ENCODE assay signal across 9 cellular contexts in the genomic region with DNA sequence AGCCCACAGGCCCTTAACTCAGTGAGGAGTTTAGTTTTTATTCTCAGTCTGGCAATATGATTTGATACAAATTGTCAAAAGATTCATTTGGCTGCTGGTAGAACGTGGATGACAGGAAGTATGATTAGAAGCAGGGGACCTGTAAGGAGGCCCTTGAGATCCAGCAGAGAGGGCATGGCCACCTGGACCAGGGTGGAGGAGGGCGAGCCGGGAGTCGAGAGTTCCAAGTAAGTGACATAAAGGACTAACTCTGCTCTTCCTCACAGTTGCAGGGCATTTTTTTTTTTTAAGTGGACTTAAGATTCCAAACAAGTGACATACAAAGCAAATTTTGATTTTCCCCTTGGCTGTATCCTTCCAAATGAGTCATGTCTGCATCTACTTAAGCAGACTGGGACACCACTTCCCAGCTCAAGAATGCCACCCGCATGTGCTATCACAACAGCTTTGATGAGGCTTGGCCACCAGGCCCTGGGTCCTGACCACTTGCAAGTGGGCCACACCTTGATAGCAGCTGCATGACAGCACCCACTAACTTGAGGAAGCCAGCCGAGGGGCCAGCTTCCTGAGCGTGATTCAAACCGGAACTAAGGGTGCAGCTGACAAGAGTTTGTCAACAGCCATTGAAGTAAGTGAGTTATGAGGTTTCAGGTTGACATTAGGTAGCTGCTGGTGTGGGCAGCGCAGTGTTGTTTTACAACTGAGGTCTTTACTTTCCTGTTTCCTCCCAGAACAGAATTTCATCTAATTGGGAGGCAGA. TPM values are rescaled to one million over a fixed set of nuclear protein-coding genes. Genes with fewer than 3 reads are reported as not detected.
A peak's percentile ranks its signal among the peaks of the same experiment; 100 is the strongest.
DNase-seq lines count a peak whose midpoint lies in the region; ATAC-seq, FAIRE-seq and TF ChIP-seq lines count a peak whose summit lies in the region.
"Had no signal": no experiment of that assay in that cellular context is flagged by ENCODE, and none has a peak within 500 bp of the region (broad histone marks: within the 10 kb centered on the region; RNA-seq: fewer than 3 reads in every experiment).

No MANE protein-coding gene starts in this region.

- no peaks in the 10 kb centered on the region for H3K36me3 ChIP-seq in kidney (ENCODE audit: control insufficient read depth in 1 of 2, insufficient read depth in 2 of 2, low read length in 2 of 2)

- H3K36me3 Mint-ChIP-seq in stimulated activated effector memory CD8-positive, alpha-beta T cell treated with anti-CD3 and anti-CD28 coated beads, Interleukin-12 subunit alpha, Interleukin-12 subunit beta, amount 100 ng/mL, for 72 hours: peaks cover 7% of the 10 kb centered on the region

- TF ChIP-seq CTCF in GM12865 (IDR thresholded peaks at IDR 0.05; ENCODE audit: insufficient read depth, low read depth, low read length, missing control alignments): no peak
- TF ChIP-seq CTCF in HFF-Myc (IDR thresholded peaks at IDR 0.05; ENCODE audit: low read depth, low read length, missing control alignments): no peak
- TF ChIP-seq CTCF in kidney (IDR thresholded peaks at IDR 0.05; ENCODE audit: borderline replicate concordance, extremely low read depth, insufficient read depth): no peak

- H3K27ac ChIP-seq in kidney (ENCODE audit: low read depth in 2 of 2, low read length in 2 of 2): no peak overlapping the region
- H3K27ac ChIP-seq: SK-N-MC had no signal

- H3K4me3 Mint-ChIP-seq in stimulated activated effector memory CD8-positive, alpha-beta T cell treated with anti-CD3 and anti-CD28 coated beads, Interleukin-12 subunit alpha, Interleukin-12 subunit beta, amount 100 ng/mL, for 72 hours: no peak overlapping the region

- intact Hi-C loops in kidney (cut with DNase I) (no loop called here), head of caudate nucleus (cut with DNase I) (no loop called here)

- no peak overlapping the region for H3K9ac ChIP-seq in kidney (ENCODE audit: low read length in 2 of 2)

- no peak for FAIRE-seq in kidney (lab: Jason Lieb, UNC)

- peaks cover 12% of the 10 kb centered on the region for H3K4me1 Mint-ChIP-seq in stimulated activated effector memory CD8-positive, alpha-beta T cell treated with anti-CD3 and anti-CD28 coated beads, Interleukin-12 subunit alpha, Interleukin-12 subunit beta, amount 100 ng/mL, for 72 hours

- no peaks in the 10 kb centered on the region for H3K9me3 Mint-ChIP-seq in stimulated activated effector memory CD8-positive, alpha-beta T cell treated with anti-CD3 and anti-CD28 coated beads, Interleukin-12 subunit alpha, Interleukin-12 subunit beta, amount 100 ng/mL, for 72 hours

- H3K4me3 ChIP-seq in GM12865 (ENCODE audit: low read depth, low read length) (no peak overlapping the region), HFF-Myc (replicated peaks; ENCODE audit: low read depth, low read length) (no peak overlapping the region), kidney (ENCODE audit: low read length in 2 of 2) (no peak overlapping the region)
- H3K4me3 ChIP-seq: SK-N-MC had no signal

- peak; percentile 90 for DNase-seq in GM12865 (ENCODE audit: low read depth)
- DNase-seq in HFF-Myc (ENCODE audit: extremely low read depth, low read depth): peak; percentile 19
- peak; percentile 6 for DNase-seq in NCI-H2029 treated with DMSO at 0.1 percent for 48 hours (lab: John Stamatoyannopoulos, UW)
- peak; percentile 52 to 57 for DNase-seq in activated T-helper 1 cell treated with anti-CD3 and anti-CD28 coated beads, Interleukin-2, amount 50 U/mL, for 16 hours (ENCODE audit: low read depth in 1 of 2, low spot score in 1 of 2)
- peak; percentile 81 for DNase-seq in kidney
- DNase-seq in stimulated activated effector memory CD8-positive, alpha-beta T cell treated with anti-CD3 and anti-CD28 coated beads, Interleukin-12 subunit alpha, Interleukin-12 subunit beta, amount 100 ng/mL, for 72 hours (ENCODE audit: low spot score in 2 of 2): peak; percentile 36 to 80
- DNase-seq in head of caudate nucleus: no peak
- DNase-seq in NCI-H526 treated with DMSO at 0.1 percent for 48 hours (lab: John Stamatoyannopoulos, UW): no peak

- no peaks in the 10 kb centered on the region for H3K9me3 ChIP-seq in kidney (ENCODE audit: control insufficient read depth in 1 of 2, low read length in 2 of 2)

- H3K4me1 ChIP-seq in kidney (ENCODE audit: control insufficient read depth in 1 of 2, insufficient read depth in 1 of 2, low read depth in 1 of 2, low read length in 2 of 2): no peaks in the 10 kb centered on the region

- ATAC-seq in stimulated activated effector memory CD8-positive, alpha-beta T cell treated with anti-CD3 and anti-CD28 coated beads, Interleukin-12 subunit alpha, Interleukin-12 subunit beta, amount 100 ng/mL, for 72 hours: peak; percentile 93

- H3K27ac Mint-ChIP-seq in stimulated activated effector memory CD8-positive, alpha-beta T cell treated with anti-CD3 and anti-CD28 coated beads, Interleukin-12 subunit alpha, Interleukin-12 subunit beta, amount 100 ng/mL, for 72 hours: no peak overlapping the region

RNA-seq across cellular contexts. Expression of a gene that starts 54.6 kb away (rescaled TPM):
- total RNA-seq in kidney: 38.0 TPM
- polyA plus RNA-seq in kidney (ENCODE audit: insufficient read depth, low read depth, low replicate concordance): 4.8 TPM

Comparison
In these comparisons a context has a peak if more than half of its experiments do, and no peak if none do; other contexts are left out.
1. DNase-seq: peak in GM12865 (single experiment), HFF-Myc (single experiment), NCI-H2029 treated with DMSO at 0.1 percent for 48 hours (single experiment), activated T-helper 1 cell treated with anti-CD3 and anti-CD28 coated beads, Interleukin-2, amount 50 U/mL, for 16 hours (2 of 2), kidney (single experiment) and stimulated activated effector memory CD8-positive, alpha-beta T cell treated with anti-CD3 and anti-CD28 coated beads, Interleukin-12 subunit alpha, Interleukin-12 subunit beta, amount 100 ng/mL, for 72 hours (2 of 2); none in head of caudate nucleus (0 of 42) and NCI-H526 treated with DMSO at 0.1 percent for 48 hours (single experiment).